Comparison of ENCODE assay signal across 1 cellular context in genomic region chr2:12806535-12806934, GRCh38.
TF ChIP-seq lines count a peak whose summit lies in the region.

No MANE protein-coding gene starts in this region.

TF ChIP-seq in HepG2, 621 proteins besides CTCF, POLR2A, EP300 and RAD21 (continued from another document):
- TF ChIP-seq AKNA (CRISPR knock-in tag; IDR thresholded peaks at IDR 0.05; ENCODE audit: borderline replicate concordance) (no peak), ZEB1 (IDR thresholded peaks at IDR 0.05; ENCODE audit: insufficient replicate concordance, low read depth) (no peak), ZNF691 (CRISPR knock-in tag; IDR thresholded peaks at IDR 0.05; ENCODE audit: borderline replicate concordance, low read depth) (no peak), KLF13 (CRISPR knock-in tag; IDR thresholded peaks at IDR 0.05) (no peak)
- TF ChIP-seq, protein P1, sequence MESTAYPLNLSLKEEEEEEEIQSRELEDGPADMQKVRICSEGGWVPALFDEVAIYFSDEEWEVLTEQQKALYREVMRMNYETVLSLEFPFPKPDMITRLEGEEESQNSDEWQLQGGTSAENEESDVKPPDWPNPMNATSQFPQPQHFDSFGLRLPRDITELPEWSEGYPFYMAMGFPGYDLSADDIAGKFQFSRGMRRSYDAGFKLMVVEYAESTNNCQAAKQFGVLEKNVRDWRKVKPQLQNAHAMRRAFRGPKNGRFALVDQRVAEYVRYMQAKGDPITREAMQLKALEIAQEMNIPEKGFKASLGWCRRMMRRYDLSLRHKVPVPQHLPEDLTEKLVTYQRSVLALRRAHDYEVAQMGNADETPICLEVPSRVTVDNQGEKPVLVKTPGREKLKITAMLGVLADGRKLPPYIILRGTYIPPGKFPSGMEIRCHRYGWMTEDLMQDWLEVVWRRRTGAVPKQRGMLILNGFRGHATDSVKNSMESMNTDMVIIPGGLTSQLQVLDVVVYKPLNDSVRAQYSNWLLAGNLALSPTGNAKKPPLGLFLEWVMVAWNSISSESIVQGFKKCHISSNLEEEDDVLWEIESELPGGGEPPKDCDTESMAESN (CRISPR knock-in tag; conservative IDR thresholded peaks at IDR 0.05) = no peak
